21 cellular contexts compared by ENCODE assay signal in the genomic region with DNA sequence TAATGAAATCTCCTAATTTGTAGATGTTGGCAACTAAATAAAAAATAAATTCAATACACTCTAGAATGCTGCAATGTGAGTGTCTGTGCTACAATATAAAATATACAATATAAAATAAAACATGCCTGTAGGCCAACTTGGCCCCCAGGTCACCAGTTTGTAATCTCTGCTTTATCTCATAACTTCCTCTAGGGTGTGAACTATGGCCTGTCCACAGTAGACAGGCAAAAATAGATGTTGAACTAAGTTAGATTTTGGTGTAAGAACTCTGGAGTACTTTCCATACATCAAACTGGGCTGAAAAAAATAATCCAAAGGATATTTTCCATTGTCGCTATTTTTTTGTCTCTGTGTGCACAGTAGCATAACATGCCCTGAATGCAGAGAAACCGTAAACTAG.
"Had no signal": no experiment of that assay in that cellular context is flagged by ENCODE, and none has a peak within 500 bp of the region (broad histone marks: within the 10 kb centered on the region; RNA-seq: fewer than 3 reads in every experiment).

No MANE protein-coding gene starts in this region.

- H3K4me1 Mint-ChIP-seq: memory B cell; mesothelial cell of epicardium; stimulated activated naive B cell treated with anti-CD40 and anti-IgM and Interleukin-4, amounts not matched to agents 10 μg/mL and 1 μg/mL and 100 μg/mL, for 72 hours had no signal

- H3K27ac Mint-ChIP-seq: dendritic cell treated with granulocyte-macrophage colony-stimulating factor and Interleukin-4, amounts not matched to agents 40 ng/mL and 50 ng/mL, for 4 days; effector memory CD8-positive, alpha-beta T cell; memory B cell; mesothelial cell of epicardium; natural killer cell treated with Interleukin-12 subunit alpha and Interleukin-12 subunit beta and Interleukin-15 and Interleukin-18, amount 100 ng/mL, for 72 hours; stimulated activated naive B cell treated with anti-CD40 and anti-IgM and Interleukin-4, amounts not matched to agents 10 μg/mL and 1 μg/mL and 100 μg/mL, for 72 hours had no signal

- H3K4me3 Mint-ChIP-seq: dendritic cell treated with granulocyte-macrophage colony-stimulating factor and Interleukin-4, amounts not matched to agents 40 ng/mL and 50 ng/mL, for 4 days; effector memory CD8-positive, alpha-beta T cell; memory B cell; mesothelial cell of epicardium; natural killer cell treated with Interleukin-12 subunit alpha and Interleukin-12 subunit beta and Interleukin-15 and Interleukin-18, amount 100 ng/mL, for 72 hours; stimulated activated naive B cell treated with anti-CD40 and anti-IgM and Interleukin-4, amounts not matched to agents 10 μg/mL and 1 μg/mL and 100 μg/mL, for 72 hours had no signal

- H3K27ac ChIP-seq: esophagus squamous epithelium, gastroesophageal sphincter, left ventricle myocardium inferior, lower lobe of right lung, neutrophil, psoas muscle, right lobe of liver, stomach, thoracic aorta, transverse colon had no signal

- H3K9me3 Mint-ChIP-seq: dendritic cell treated with granulocyte-macrophage colony-stimulating factor and Interleukin-4, amounts not matched to agents 40 ng/mL and 50 ng/mL, for 4 days; effector memory CD8-positive, alpha-beta T cell; natural killer cell treated with Interleukin-12 subunit alpha and Interleukin-12 subunit beta and Interleukin-15 and Interleukin-18, amount 100 ng/mL, for 72 hours had no signal

- H3K27me3 ChIP-seq: neutrophil, right lobe of liver, transverse colon had no signal

- H3K36me3 Mint-ChIP-seq: memory B cell; mesothelial cell of epicardium; natural killer cell treated with Interleukin-12 subunit alpha and Interleukin-12 subunit beta and Interleukin-15 and Interleukin-18, amount 100 ng/mL, for 72 hours; stimulated activated naive B cell treated with anti-CD40 and anti-IgM and Interleukin-4, amounts not matched to agents 10 μg/mL and 1 μg/mL and 100 μg/mL, for 72 hours had no signal

- H3K4me1 ChIP-seq: esophagus squamous epithelium, gastroesophageal sphincter, left ventricle myocardium inferior, lower lobe of right lung, psoas muscle, right lobe of liver, stomach, transverse colon had no signal

- H3K36me3 ChIP-seq: esophagus squamous epithelium, gastroesophageal sphincter, left ventricle myocardium inferior, lower lobe of right lung, neutrophil, right lobe of liver, stomach, thoracic aorta, transverse colon had no signal

- ATAC-seq: effector memory CD8-positive, alpha-beta T cell; gastroesophageal sphincter; lower lobe of right lung; natural killer cell treated with Interleukin-12 subunit alpha and Interleukin-12 subunit beta and Interleukin-15 and Interleukin-18, amount 100 ng/mL, for 72 hours; psoas muscle; stimulated activated naive B cell treated with anti-CD40 and anti-IgM and Interleukin-4, amounts not matched to agents 10 μg/mL and 1 μg/mL and 100 μg/mL, for 72 hours had no signal

- DNase-seq: effector memory CD8-positive, alpha-beta T cell; esophagus squamous epithelium; foreskin fibroblast; glutamatergic neuron; left ventricle myocardium inferior; lower lobe of right lung; psoas muscle; retina; right lobe of liver; stimulated activated CD4-positive, alpha-beta T cell treated with anti-CD3 and anti-CD28 coated beads, Interleukin-4, amount 100 ng/mL, for 4 hours; stimulated activated naive B cell treated with anti-CD40 and anti-IgM and Interleukin-4, amounts not matched to agents 10 μg/mL and 1 μg/mL and 100 μg/mL, for 72 hours; stomach; substantia nigra; transverse colon had no signal

- H3K4me3 ChIP-seq: esophagus squamous epithelium, gastroesophageal sphincter, left ventricle myocardium inferior, lower lobe of right lung, psoas muscle, right lobe of liver, stomach, thoracic aorta, transverse colon had no signal

- H3K9me3 ChIP-seq: esophagus squamous epithelium, lower lobe of right lung, neutrophil, psoas muscle, right lobe of liver, thoracic aorta, transverse colon had no signal
